Comparison of ENCODE assay signal across 1 cellular context in genomic region chr20:48706710-48707339, GRCh38.
TF ChIP-seq lines count a peak whose summit lies in the region.

No MANE protein-coding gene starts in this region.

TF ChIP-seq in GM23338, 12 proteins besides CTCF, POLR2A, EP300 and RAD21 (continued from another document):
- TF ChIP-seq ZNF462 (CRISPR knock-in tag; IDR thresholded peaks at IDR 0.05) (no peak), STAT1 (IDR thresholded peaks at IDR 0.05; ENCODE audit: unreplicated experiment) (no peak), EZH2phosphoT487 (IDR thresholded peaks at IDR 0.05; ENCODE audit: unreplicated experiment) (no peak), NANOG (IDR thresholded peaks at IDR 0.05; ENCODE audit: borderline replicate concordance) (no peak), ZNF331 (CRISPR knock-in tag; IDR thresholded peaks at IDR 0.05; ENCODE audit: low read depth) (no peak), JUNB (IDR thresholded peaks at IDR 0.05; ENCODE audit: unreplicated experiment) (no peak), EZH2 (IDR thresholded peaks at IDR 0.05; ENCODE audit: low read depth, unreplicated experiment) (no peak), ETS1 (IDR thresholded peaks at IDR 0.05) (no peak), POLR2AphosphoS5 (IDR thresholded peaks at IDR 0.05; ENCODE audit: low read depth) (no peak), ZNF114 (CRISPR knock-in tag; IDR thresholded peaks at IDR 0.05) (no peak), REST (IDR thresholded peaks at IDR 0.05; ENCODE audit: unreplicated experiment) (no peak)
